23 cellular contexts compared by ENCODE assay signal in the genomic region with DNA sequence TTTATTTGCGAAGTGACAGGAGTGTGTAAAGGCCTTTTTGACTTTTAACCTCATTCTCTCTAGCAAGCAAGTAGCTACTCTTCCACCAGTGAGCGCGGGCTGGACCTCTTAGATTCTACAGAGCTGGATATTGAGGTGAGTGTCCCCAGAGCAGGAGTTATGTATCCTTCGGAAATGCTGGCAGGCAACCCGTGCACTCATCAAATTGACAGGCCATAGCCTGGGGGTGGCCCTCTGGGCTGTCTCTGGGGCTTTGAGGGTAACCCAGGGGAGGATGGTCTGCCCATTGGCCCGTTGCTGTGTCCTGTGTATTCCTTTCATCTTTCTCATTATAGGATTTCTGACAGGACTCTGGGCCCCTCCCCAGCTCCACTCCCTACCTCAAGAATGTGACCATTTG. TPM values are rescaled to one million over a fixed set of nuclear protein-coding genes. Genes with fewer than 3 reads are reported as not detected.
DNase-seq lines count a peak whose midpoint lies in the region; ATAC-seq, FAIRE-seq and TF ChIP-seq lines count a peak whose summit lies in the region.
"Had no signal": no experiment of that assay in that cellular context is flagged by ENCODE, and none has a peak within 500 bp of the region (broad histone marks: within the 10 kb centered on the region; RNA-seq: fewer than 3 reads in every experiment).

No MANE protein-coding gene starts in this region.

- no peak for DNase-seq in activated naive CD4-positive, alpha-beta T cell treated with anti-CD3 and anti-CD28 coated beads, Interleukin-2, amount 10 ng/mL, durations not matched to agents 7 days and 5 days
- no peak for DNase-seq in activated naive CD4-positive, alpha-beta T cell (lab: John Stamatoyannopoulos, UW)
- DNase-seq in WTC11 (ENCODE audit: low spot score) (no peak), urothelium cell line (ENCODE audit: low spot score) (peak; percentile 11), NCI-H2227 treated with DMSO at 0.1 percent for 48 hours (lab: John Stamatoyannopoulos, UW) (no peak), KBM-7 (no peak)
- DNase-seq in naive thymus-derived CD4-positive, alpha-beta T cell, result no peak
- DNase-seq: activated CD8-positive, alpha-beta T cell treated with anti-CD3 and anti-CD28 coated beads for 36 hours; activated T-cell treated with anti-CD3 and anti-CD28 coated beads, Interleukin-2, amount 50 U/mL, for 4 hours; brain microvascular endothelial cell; IMR-90; NCI-H1694; NCI-H748 treated with DMSO at 0.1 percent for 48 hours; stimulated activated CD4-positive, alpha-beta T cell treated with anti-CD3 and anti-CD28 coated beads, Interleukin-4, amount 100 ng/mL, for 24 hours; WERI-Rb-1 had no signal

- CTCF ChIA-PET in activated naive CD4-positive, alpha-beta T cell treated with anti-CD3 and anti-CD28 coated beads, Interleukin-2, amount 10 ng/mL, durations not matched to agents 7 days and 5 days (lab: Charles Lee), result interaction anchor here (1.6 kb wide), 1 partner anchor 81 kb away, joined by 6 read pairs; no protein-coding TSS in a partner anchor
- CTCF ChIA-PET in WTC11 (lab: Charles Lee), result no interaction called here
- CTCF ChIA-PET in naive thymus-derived CD4-positive, alpha-beta T cell (lab: Charles Lee), result interaction anchor here (1.1 kb wide), 1 partner anchor 65 kb away, joined by 4 read pairs; a partner anchor contains a TSS

- TF ChIP-seq EP300 in gastroesophageal sphincter (IDR thresholded peaks at IDR 0.05), result no peak

- peaks cover 82% of the 10 kb centered on the region for H3K4me1 Mint-ChIP-seq in activated naive CD4-positive, alpha-beta T cell treated with anti-CD3 and anti-CD28 coated beads, Interleukin-2, amount 10 ng/mL, durations not matched to agents 7 days and 5 days
- H3K4me1 Mint-ChIP-seq in WTC11, result peaks cover 5% of the 10 kb centered on the region; the same call in 1 of the 2 replicates
- peaks cover 35 to 84% (median 79%) of the 10 kb centered on the region in 7 donors for H3K4me1 Mint-ChIP-seq in naive thymus-derived CD4-positive, alpha-beta T cell

- peaks cover 39 to 51% of the 10 kb centered on the region in 2 donors for H3K4me1 ChIP-seq in naive thymus-derived CD4-positive, alpha-beta T cell (ENCODE audit: control insufficient read depth in 2 of 2, insufficient read depth in 2 of 2, low read length in 2 of 2)
- H3K4me1 ChIP-seq in gastroesophageal sphincter, result peaks cover 0 to 13% (median 2%) of the 10 kb centered on the region in 3 donors
- H3K4me1 ChIP-seq: prostate gland had no signal

- no peaks in the 10 kb centered on the region for H3K9me3 Mint-ChIP-seq in activated naive CD4-positive, alpha-beta T cell treated with anti-CD3 and anti-CD28 coated beads, Interleukin-2, amount 10 ng/mL, durations not matched to agents 7 days and 5 days
- no peaks in the 10 kb centered on the region for H3K9me3 Mint-ChIP-seq in WTC11
- H3K9me3 Mint-ChIP-seq in naive thymus-derived CD4-positive, alpha-beta T cell, result peaks cover 0 to 4% (median 0%) of the 10 kb centered on the region in 11 donors
- H3K9me3 Mint-ChIP-seq: activated CD8-positive, alpha-beta T cell treated with anti-CD3 and anti-CD28 coated beads for 36 hours; activated T-cell treated with anti-CD3 and anti-CD28 coated beads, Interleukin-2, amount 50 U/mL, for 4 hours; CD14-positive monocyte; neural progenitor cell had no signal

- no peaks in the 10 kb centered on the region for H3K36me3 ChIP-seq in naive thymus-derived CD4-positive, alpha-beta T cell (ENCODE audit: control insufficient read depth in 2 of 3, insufficient read depth in 3 of 3, low read length in 3 of 3)
- H3K36me3 ChIP-seq in gastroesophageal sphincter, result no peaks in the 10 kb centered on the region
- H3K36me3 ChIP-seq: brain microvascular endothelial cell, colonic mucosa, neural progenitor cell, prostate gland, WERI-Rb-1 had no signal

- H3K27me3 Mint-ChIP-seq in activated naive CD4-positive, alpha-beta T cell treated with anti-CD3 and anti-CD28 coated beads, Interleukin-2, amount 10 ng/mL, durations not matched to agents 7 days and 5 days, result no peaks in the 10 kb centered on the region
- peaks cover 68% of the 10 kb centered on the region for H3K27me3 Mint-ChIP-seq in WTC11 (ENCODE audit: low read depth)
- no peaks in the 10 kb centered on the region for H3K27me3 Mint-ChIP-seq in naive thymus-derived CD4-positive, alpha-beta T cell
- H3K27me3 Mint-ChIP-seq: activated CD8-positive, alpha-beta T cell treated with anti-CD3 and anti-CD28 coated beads for 36 hours had no signal

- peak overlapping the region; percentile 16 for H3K27ac Mint-ChIP-seq in activated naive CD4-positive, alpha-beta T cell treated with anti-CD3 and anti-CD28 coated beads, Interleukin-2, amount 10 ng/mL, durations not matched to agents 7 days and 5 days
- no peak overlapping the region for H3K27ac Mint-ChIP-seq in WTC11
- peak overlapping the region; percentile 51 to 98 (median 87) for H3K27ac Mint-ChIP-seq in naive thymus-derived CD4-positive, alpha-beta T cell
- H3K27ac Mint-ChIP-seq: CD14-positive monocyte, neural progenitor cell had no signal

- WGBS in gastroesophageal sphincter (ENCODE audit: low coverage in 1 of 2), 2 donors, result 29% methylated on average over 1 of the region's 6 CpGs; no CpG with 5 or more reads in 1 of the 2 donors

- peaks cover 19% of the 10 kb centered on the region for H3K36me3 Mint-ChIP-seq in activated naive CD4-positive, alpha-beta T cell treated with anti-CD3 and anti-CD28 coated beads, Interleukin-2, amount 10 ng/mL, durations not matched to agents 7 days and 5 days
- H3K36me3 Mint-ChIP-seq in WTC11, result no peaks in the 10 kb centered on the region
- H3K36me3 Mint-ChIP-seq in naive thymus-derived CD4-positive, alpha-beta T cell, result peaks cover 0 to 13% (median 0%) of the 10 kb centered on the region in 5 donors
- H3K36me3 Mint-ChIP-seq: CD14-positive monocyte had no signal

- no peak for FAIRE-seq in urothelium cell line (lab: Jason Lieb, UNC)
- FAIRE-seq: endometrium, H1 had no signal

- H3K27me3 ChIP-seq in naive thymus-derived CD4-positive, alpha-beta T cell (ENCODE audit: control insufficient read depth in 2 of 2, insufficient read depth in 2 of 2, low read length in 2 of 2), result no peaks in the 10 kb centered on the region
- no peaks in the 10 kb centered on the region for H3K27me3 ChIP-seq in gastroesophageal sphincter
- H3K27me3 ChIP-seq: colonic mucosa had no signal

- TF ChIP-seq POLR2A in gastroesophageal sphincter (IDR thresholded peaks at IDR 0.05), result no peak

- no peak for ATAC-seq in WTC11
- no peak for ATAC-seq in naive thymus-derived CD4-positive, alpha-beta T cell
- ATAC-seq in gastroesophageal sphincter, result no peak
- ATAC-seq: activated CD8-positive, alpha-beta T cell treated with anti-CD3 and anti-CD28 coated beads for 36 hours; activated T-cell treated with anti-CD3 and anti-CD28 coated beads, Interleukin-2, amount 50 U/mL, for 4 hours had no signal

- no peaks in the 10 kb centered on the region for H3K9me3 ChIP-seq in naive thymus-derived CD4-positive, alpha-beta T cell (ENCODE audit: control insufficient read depth in 2 of 3, low read length in 3 of 3)
- H3K9me3 ChIP-seq in gastroesophageal sphincter, result no peaks in the 10 kb centered on the region
- H3K9me3 ChIP-seq: colonic mucosa, prostate gland had no signal

- no peak overlapping the region for H3K4me3 Mint-ChIP-seq in activated naive CD4-positive, alpha-beta T cell treated with anti-CD3 and anti-CD28 coated beads, Interleukin-2, amount 10 ng/mL, durations not matched to agents 7 days and 5 days
- H3K4me3 Mint-ChIP-seq in WTC11, result no peak overlapping the region
- no peak overlapping the region for H3K4me3 Mint-ChIP-seq in naive thymus-derived CD4-positive, alpha-beta T cell
- H3K4me3 Mint-ChIP-seq: activated CD8-positive, alpha-beta T cell treated with anti-CD3 and anti-CD28 coated beads for 36 hours; activated T-cell treated with anti-CD3 and anti-CD28 coated beads, Interleukin-2, amount 50 U/mL, for 4 hours; CD14-positive monocyte had no signal

- no peak overlapping the region for H3K4me3 ChIP-seq in naive thymus-derived CD4-positive, alpha-beta T cell (ENCODE audit: low read length)
- no peak overlapping the region for H3K4me3 ChIP-seq in gastroesophageal sphincter
- H3K4me3 ChIP-seq: colonic mucosa, neural progenitor cell, prostate gland, smooth muscle cell had no signal

- TF ChIP-seq CTCF in WTC11 (IDR thresholded peaks at IDR 0.05) (no peak), gastroesophageal sphincter (IDR thresholded peaks at IDR 0.05) (no peak)

- POLR2A ChIA-PET in WTC11 (lab: Charles Lee), result no interaction called here
- POLR2A ChIA-PET in naive thymus-derived CD4-positive, alpha-beta T cell (lab: Charles Lee), result interaction anchor here (0.7 to 1.5 kb wide), 3 partner anchors 47 to 1187 kb away, joined by 3 read pairs; no protein-coding TSS in a partner anchor

- H3K27ac ChIP-seq in naive thymus-derived CD4-positive, alpha-beta T cell (ENCODE audit: low read depth, low read length), result peak overlapping the region; percentile 25
- H3K27ac ChIP-seq in gastroesophageal sphincter, result no peak overlapping the region
- H3K27ac ChIP-seq: brain microvascular endothelial cell, colonic mucosa, neural progenitor cell, prostate gland, WERI-Rb-1 had no signal

- in situ Hi-C loops in KBM-7 (cut with MboI; ENCODE audit: low pct_unique_long_range_greater_than_20kb, low sequenced_read_pairs), result no loop called here

- intact Hi-C loops in naive thymus-derived CD4-positive, alpha-beta T cell (cut with micrococcal nuclease), result loop anchor here (5.0 to 10.0 kb wide), 2 partner anchors 36 to 299 kb away; a partner anchor contains a TSS

RNA-seq across cellular contexts. Expression of a gene that starts 6.1 kb away (rescaled TPM):
- 0.37 to 0.55 TPM in 2 of 3 replicates, not detected in the other for total RNA-seq in WTC11 (2021)
- total RNA-seq in naive thymus-derived CD4-positive, alpha-beta T cell, result 10 to 100 TPM; 32.1 to 88.7 (median 66.2) TPM
- polyA plus RNA-seq in naive thymus-derived CD4-positive, alpha-beta T cell, result 10 to 100 TPM; 69.5 to 81.0 TPM
- under 1 TPM in 1 of 4 donors, not detected in 3; 0.27 TPM for total RNA-seq in gastroesophageal sphincter
- total RNA-seq: H1, IMR-90, prostate gland, smooth muscle cell had no signal
- polyA plus RNA-seq: IMR-90, smooth muscle cell had no signal

RNA-seq across cellular contexts. Expression of a gene that starts 36.0 kb away (rescaled TPM):
- total RNA-seq in WTC11 (2021), result 5.2 to 7.6 TPM (median 5.5 TPM) in 3 replicates
- 10 to 100 TPM in 1 of 5 experiments, 1 to 10 TPM in 4; 5.5 to 24.6 (median 9.5) TPM for total RNA-seq in naive thymus-derived CD4-positive, alpha-beta T cell
- 1 to 10 TPM; 2.4 to 6.5 TPM for polyA plus RNA-seq in naive thymus-derived CD4-positive, alpha-beta T cell
- under 1 TPM in 1 of 4 donors, not detected in 3; 0.47 TPM for total RNA-seq in gastroesophageal sphincter

RNA-seq across cellular contexts. Expression of a gene that starts 36.5 kb away (rescaled TPM):
- 52.1 to 63.9 TPM (median 63.0 TPM) in 3 replicates for total RNA-seq in WTC11 (2021)
- 10 to 100 TPM in 4 of 5 experiments, 1 to 10 TPM in 1; 8.1 to 30.6 (median 18.2) TPM for total RNA-seq in naive thymus-derived CD4-positive, alpha-beta T cell
- polyA plus RNA-seq in naive thymus-derived CD4-positive, alpha-beta T cell, result under 1 TPM; 0.64 to 0.87 TPM
- total RNA-seq in gastroesophageal sphincter, result 1 to 10 TPM in 3 of 4 donors, under 1 TPM in 1; 0.39 to 3.4 (median 2.0) TPM
- polyA plus RNA-seq: CD14-positive monocyte had no signal

RNA-seq across cellular contexts. Expression of a gene that starts 45.3 kb away (rescaled TPM):
- total RNA-seq in WTC11 (2021), result 8.1 to 10.3 TPM (median 8.9 TPM) in 3 replicates
- total RNA-seq in naive thymus-derived CD4-positive, alpha-beta T cell, result 10 to 100 TPM in 4 of 5 experiments, 1 to 10 TPM in 1; 4.7 to 26.8 (median 16.7) TPM
- polyA plus RNA-seq in naive thymus-derived CD4-positive, alpha-beta T cell, result 10 to 100 TPM in 1 of 2 donors, 1 to 10 TPM in 1; 7.4 to 10.8 TPM
- total RNA-seq in gastroesophageal sphincter, result 1 to 10 TPM; 2.0 to 3.6 (median 2.8) TPM
- polyA plus RNA-seq: CD14-positive monocyte had no signal

RNA-seq across cellular contexts. Expression of a gene that starts 55.1 kb away (rescaled TPM):
- total RNA-seq in WTC11 (2021) (25.0 to 28.0 TPM (median 25.1 TPM) in 3 replicates), gastroesophageal sphincter (1 to 10 TPM; 3.0 to 7.8 (median 7.3) TPM)
- 100 to 1,000 TPM in 1 of 5 experiments, 10 to 100 TPM in 4; 51.8 to 102 (median 70.2) TPM for total RNA-seq in naive thymus-derived CD4-positive, alpha-beta T cell
- polyA plus RNA-seq in naive thymus-derived CD4-positive, alpha-beta T cell, result 1 to 10 TPM; 3.2 to 5.9 TPM

Comparison
In these comparisons a context has a peak if more than half of its experiments do, and no peak if none do; other contexts are left out.
1. RNA of a gene that starts 6.1 kb away (total RNA-seq): 32.1 to 88.7 TPM in naive thymus-derived CD4-positive, alpha-beta T cell; 0.37 to 0.55 TPM in WTC11 and 0.27 TPM in gastroesophageal sphincter; every median in the first group is over 10 times any median in the second.